In the genomic region with DNA sequence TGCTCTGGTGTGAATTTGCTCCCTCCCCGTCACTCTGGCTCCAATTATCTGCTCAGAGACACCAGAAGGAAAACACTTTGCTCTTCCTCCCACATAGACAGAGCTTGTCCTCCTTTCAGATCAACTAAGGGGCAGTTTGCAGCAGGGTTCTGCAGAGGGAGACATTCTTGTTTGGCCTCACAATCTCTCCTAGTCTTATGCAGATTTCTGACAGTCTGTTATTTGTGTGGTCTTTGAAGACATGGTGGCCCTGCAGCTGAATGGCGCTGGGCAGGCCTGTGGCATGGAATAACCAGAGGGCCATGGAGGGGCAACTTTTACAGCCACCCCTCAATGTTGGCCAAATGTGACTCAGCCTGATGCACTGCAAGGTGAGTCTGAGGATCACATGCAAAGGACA, we compare ENCODE assay signal across 20 cellular contexts.
"Had no signal": no experiment of that assay in that cellular context is flagged by ENCODE, and none has a peak within 500 bp of the region (broad histone marks: within the 10 kb centered on the region; RNA-seq: fewer than 3 reads in every experiment).

No MANE protein-coding gene starts in this region.

- H3K9me3 Mint-ChIP-seq: endodermal cell; memory B cell; mesothelial cell of epicardium; natural killer cell; stimulated activated naive CD8-positive, alpha-beta T cell treated with anti-CD3 and anti-CD28 coated beads, Interleukin-15, Interleukin-2, amounts not matched to agents 100 ng/mL and 50 ng/mL, for 24 hours had no signal

- H3K4me1 Mint-ChIP-seq: mesothelial cell of epicardium, natural killer cell had no signal

- H3K36me3 ChIP-seq: left ventricle myocardium inferior, lower lobe of right lung, right lobe of liver, tibial artery, upper lobe of right lung, vagina had no signal

- H3K4me3 ChIP-seq: coronary artery, left ventricle myocardium inferior, lower lobe of right lung, psoas muscle, right lobe of liver, tibial artery, upper lobe of right lung, vagina had no signal

- H3K9me3 ChIP-seq: left ventricle myocardium inferior, lower lobe of right lung, psoas muscle, right lobe of liver, tibial artery, upper lobe of right lung, vagina had no signal

- H3K27me3 Mint-ChIP-seq: memory B cell had no signal

- H3K27ac ChIP-seq: coronary artery, foreskin keratinocyte, left ventricle myocardium inferior, lower lobe of right lung, psoas muscle, right lobe of liver, tibial artery, upper lobe of right lung, vagina had no signal

- H3K4me1 ChIP-seq: foreskin keratinocyte, left ventricle myocardium inferior, lower lobe of right lung, psoas muscle, right lobe of liver, tibial artery, upper lobe of right lung, vagina had no signal

- H3K27me3 ChIP-seq: right lobe of liver, tibial artery, vagina had no signal

- H3K4me3 Mint-ChIP-seq: endodermal cell; memory B cell; mesothelial cell of epicardium; natural killer cell; stimulated activated memory B cell treated with anti-CD40 and anti-IgM and Interleukin-4, amounts not matched to agents 10 μg/mL and 1 μg/mL and 100 μg/mL, for 72 hours; stimulated activated naive CD8-positive, alpha-beta T cell treated with anti-CD3 and anti-CD28 coated beads, Interleukin-15, Interleukin-2, amounts not matched to agents 100 ng/mL and 50 ng/mL, for 24 hours had no signal

- DNase-seq: effector CD4-positive, alpha-beta T cell; endodermal cell; erythroblast; foreskin keratinocyte; islet precursor cell; left ventricle myocardium inferior; lower lobe of right lung; natural killer cell; psoas muscle; retina; right lobe of liver; stimulated activated CD4-positive, alpha-beta T cell treated with anti-CD3 and anti-CD28 coated beads, Interleukin-4, amount 100 ng/mL, for 1 hour; tibial artery; upper lobe of right lung had no signal

- H3K27ac Mint-ChIP-seq: endodermal cell; memory B cell; mesothelial cell of epicardium; natural killer cell; stimulated activated memory B cell treated with anti-CD40 and anti-IgM and Interleukin-4, amounts not matched to agents 10 μg/mL and 1 μg/mL and 100 μg/mL, for 72 hours; stimulated activated naive CD8-positive, alpha-beta T cell treated with anti-CD3 and anti-CD28 coated beads, Interleukin-15, Interleukin-2, amounts not matched to agents 100 ng/mL and 50 ng/mL, for 24 hours had no signal

- H3K36me3 Mint-ChIP-seq: mesothelial cell of epicardium; natural killer cell; stimulated activated memory B cell treated with anti-CD40 and anti-IgM and Interleukin-4, amounts not matched to agents 10 μg/mL and 1 μg/mL and 100 μg/mL, for 72 hours had no signal

- ATAC-seq: foreskin keratinocyte; lower lobe of right lung; natural killer cell; psoas muscle; right lobe of liver; stimulated activated memory B cell treated with anti-CD40 and anti-IgM and Interleukin-4, amounts not matched to agents 10 μg/mL and 1 μg/mL and 100 μg/mL, for 72 hours; upper lobe of right lung had no signal
